In the genomic region with DNA sequence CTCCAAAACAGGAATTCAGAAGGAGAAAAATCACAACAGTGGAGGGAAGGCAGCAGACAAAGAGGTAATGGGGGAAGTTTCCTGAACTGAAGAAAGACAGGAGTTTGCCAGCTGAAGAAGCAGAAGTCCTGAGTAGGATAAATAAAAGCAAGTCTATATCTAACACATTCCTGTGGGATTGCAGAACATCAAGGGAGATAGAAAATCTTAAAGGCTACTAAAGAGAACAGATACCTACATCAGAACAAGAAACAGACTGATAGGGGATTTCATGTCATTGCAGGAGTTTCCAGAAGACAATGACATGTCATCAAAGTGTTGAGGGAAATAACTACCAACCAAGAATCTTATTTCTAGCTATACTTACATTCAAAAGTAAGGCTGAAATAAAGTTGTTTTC, we compare ENCODE assay signal across 25 cellular contexts. TPM values are rescaled to one million over a fixed set of nuclear protein-coding genes. Genes with fewer than 3 reads are reported as not detected.
"Had no signal": no experiment of that assay in that cellular context is flagged by ENCODE, and none has a peak within 500 bp of the region (broad histone marks: within the 10 kb centered on the region; RNA-seq: fewer than 3 reads in every experiment).

No MANE protein-coding gene starts in this region.

- H3K79me2 ChIP-seq: hepatocyte had no signal

- DNase-seq: activated CD4-positive, alpha-beta memory T cell treated with anti-CD3 and anti-CD28 coated beads, Interleukin-2, amount 10 ng/mL, durations not matched to agents 7 days and 5 days; activated CD4-positive, alpha-beta T cell treated with anti-CD3 and anti-CD28 coated beads for 48 hours; activated CD8-positive, alpha-beta memory T cell treated with anti-CD3 and anti-CD28 coated beads, Interleukin-2, amount 10 ng/mL, durations not matched to agents 7 days and 5 days; activated naive CD4-positive, alpha-beta T cell; activated naive CD8-positive, alpha-beta T cell treated with anti-CD3 and anti-CD28 coated beads for 36 hours; amygdala; effector memory CD8-positive, alpha-beta T cell; left ventricle myocardium inferior; mucosa of descending colon; naive B cell; pancreas; stimulated activated CD4-positive, alpha-beta T cell treated with anti-CD3 and anti-CD28 coated beads, Interleukin-4, amount 100 ng/mL, for 1 hour; stimulated activated naive CD8-positive, alpha-beta T cell treated with anti-CD3 and anti-CD28 coated beads, Interleukin-15, amount 100 ng/mL, for 72 hours; T-cell; trophoblast cell had no signal

- H3K27ac ChIP-seq: epithelial cell of prostate, hepatocyte, left ventricle myocardium inferior, pancreas, suprapubic skin, vagina had no signal

- H3K4me3 ChIP-seq: hepatocyte, left ventricle myocardium inferior, mucosa of descending colon, pancreas, smooth muscle cell, suprapubic skin, vagina had no signal

- H3K9me3 ChIP-seq: left ventricle myocardium inferior, mucosa of descending colon, pancreas, suprapubic skin, vagina had no signal

- ATAC-seq: activated CD8-positive, alpha-beta memory T cell treated with anti-CD3 and anti-CD28 coated beads, Interleukin-2, amount 10 ng/mL, durations not matched to agents 7 days and 5 days; effector memory CD8-positive, alpha-beta T cell; mucosa of descending colon; pancreas; sciatic nerve; stimulated activated naive CD8-positive, alpha-beta T cell treated with anti-CD3 and anti-CD28 coated beads, Interleukin-15, amount 100 ng/mL, for 72 hours; T-cell; WTC11 had no signal

- H3K27me3 ChIP-seq: hepatocyte, pancreas, suprapubic skin, vagina had no signal

- FAIRE-seq: keratinocyte, pancreas had no signal

- H2AFZ ChIP-seq: hepatocyte had no signal

- H3K4me1 ChIP-seq: left ventricle myocardium inferior, pancreas, suprapubic skin, vagina had no signal

- H3K36me3 ChIP-seq: left ventricle myocardium inferior, pancreas, suprapubic skin, vagina had no signal

- H3K4me2 ChIP-seq: hepatocyte, smooth muscle cell had no signal

RNA-seq across cellular contexts. Expression of a gene that starts 21.3 kb away (rescaled TPM):
- total RNA-seq: activated CD4-positive, alpha-beta memory T cell treated with anti-CD3 and anti-CD28 coated beads, Interleukin-2, amount 10 ng/mL, durations not matched to agents 7 days and 5 days; activated CD8-positive, alpha-beta memory T cell treated with anti-CD3 and anti-CD28 coated beads, Interleukin-2, amount 10 ng/mL, durations not matched to agents 7 days and 5 days; activated naive CD8-positive, alpha-beta T cell treated with anti-CD3 and anti-CD28 coated beads for 36 hours; cardiac septum; dermis microvascular lymphatic vessel endothelial cell; hepatocyte; left ventricle myocardium inferior; mucosa of descending colon; pancreas; sciatic nerve; smooth muscle cell; suprapubic skin; T-cell; vagina; WTC11 had no signal
- polyA plus RNA-seq: hepatocyte, keratinocyte, pancreas, smooth muscle cell had no signal
